Comparison of ENCODE assay signal across 16 cellular contexts in genomic region chr3:161043343-161044035, GRCh38.
A peak's percentile ranks its signal among the peaks of the same experiment; 100 is the strongest.
DNase-seq lines count a peak whose midpoint lies in the region; ATAC-seq and TF ChIP-seq lines count a peak whose summit lies in the region.
"Had no signal": no experiment of that assay in that cellular context is flagged by ENCODE, and none has a peak within 500 bp of the region (broad histone marks: within the 10 kb centered on the region; RNA-seq: fewer than 3 reads in every experiment).

No MANE protein-coding gene starts in this region.

- in situ Hi-C loops in GM13976 (cut with MboI; ENCODE audit: low sequenced_read_pairs, unreplicated experiment), result no loop called here

- peaks cover 16% of the 10 kb centered on the region for H3K36me3 Mint-ChIP-seq in progenitor cell of endocrine pancreas (ENCODE audit: insufficient read depth)

- peaks cover 9% of the 10 kb centered on the region for H3K9me3 Mint-ChIP-seq in progenitor cell of endocrine pancreas (ENCODE audit: low read depth)

- H3K4me3 Mint-ChIP-seq in progenitor cell of endocrine pancreas (ENCODE audit: low read depth), result no peak overlapping the region
- H3K4me3 Mint-ChIP-seq: neural progenitor cell had no signal

- peaks cover 7% of the 10 kb centered on the region for H3K4me1 Mint-ChIP-seq in progenitor cell of endocrine pancreas (ENCODE audit: low read depth)

- DNase-seq in GM13976 (ENCODE audit: low spot score), result peak; percentile 40
- DNase-seq in NCI-H748 (lab: John Stamatoyannopoulos, UW; ENCODE audit: unreplicated experiment), result no peak
- DNase-seq in progenitor cell of endocrine pancreas (ENCODE audit: low spot score, unreplicated experiment), result no peak
- no peak for DNase-seq in NCI-H774 (lab: John Stamatoyannopoulos, UW)
- no peak for DNase-seq in ureter (ENCODE audit: low spot score)
- DNase-seq: activated CD4-positive, alpha-beta T cell treated with anti-CD3 and anti-CD28 coated beads, Interleukin-2, amount 50 U/mL, for 1 hour; activated effector memory CD4-positive, alpha-beta T cell treated with Interleukin-2 at 50 U/mL for 16 hours; DMS79 treated with DMSO at 0.1 percent for 48 hours; NCI-H2227 treated with DMSO at 0.1 percent for 48 hours; spleen; T-helper 2 cell had no signal

- ATAC-seq in GM19328 (IDR thresholded peaks at IDR 0.05; ENCODE audit: unreplicated experiment) (peak; percentile 73), HG02642 (IDR thresholded peaks at IDR 0.05; ENCODE audit: poor library complexity, unreplicated experiment) (peak; percentile 81), HG03460 (IDR thresholded peaks at IDR 0.05; ENCODE audit: unreplicated experiment) (peak; percentile 83)
- ATAC-seq: Panc1 had no signal

- H3K27ac Mint-ChIP-seq in progenitor cell of endocrine pancreas, result no peak overlapping the region
- H3K27ac Mint-ChIP-seq: neural progenitor cell had no signal

- no peaks in the 10 kb centered on the region for H3K27me3 Mint-ChIP-seq in progenitor cell of endocrine pancreas

- TF ChIP-seq CTCF in GM13976 (IDR thresholded peaks at IDR 0.05; ENCODE audit: borderline replicate concordance, control extremely low read depth, extremely low read depth, insufficient read depth, missing control alignments) (no peak), progenitor cell of endocrine pancreas (IDR thresholded peaks at IDR 0.05; ENCODE audit: unreplicated experiment) (no peak)
